29 cellular contexts compared by ENCODE assay signal in genomic region chr2:104090407-104090806, GRCh38.
"Had no signal": no experiment of that assay in that cellular context is flagged by ENCODE, and none has a peak within 500 bp of the region (broad histone marks: within the 10 kb centered on the region; RNA-seq: fewer than 3 reads in every experiment).

No MANE protein-coding gene starts in this region.

- H3K4me1 Mint-ChIP-seq: stimulated activated effector memory CD8-positive, alpha-beta T cell treated with anti-CD3 and anti-CD28 coated beads, Interleukin-12 subunit alpha, Interleukin-12 subunit beta, amount 100 ng/mL, for 72 hours; stimulated activated memory B cell treated with anti-CD40 and anti-IgM and Interleukin-4, amounts not matched to agents 10 μg/mL and 1 μg/mL and 100 μg/mL, for 72 hours; stimulated activated naive B cell treated with anti-CD40 and anti-IgM and Interleukin-4, amounts not matched to agents 10 μg/mL and 1 μg/mL and 100 μg/mL, for 72 hours; stimulated activated naive CD8-positive, alpha-beta T cell treated with anti-CD3 and anti-CD28 coated beads, Interleukin-15, amount 100 ng/mL, for 72 hours had no signal

- H3K36me3 Mint-ChIP-seq: stimulated activated effector memory CD8-positive, alpha-beta T cell treated with anti-CD3 and anti-CD28 coated beads, Interleukin-12 subunit alpha, Interleukin-12 subunit beta, amount 100 ng/mL, for 72 hours; stimulated activated memory B cell treated with anti-CD40 and anti-IgM and Interleukin-4, amounts not matched to agents 10 μg/mL and 1 μg/mL and 100 μg/mL, for 72 hours; stimulated activated naive B cell treated with anti-CD40 and anti-IgM and Interleukin-4, amounts not matched to agents 10 μg/mL and 1 μg/mL and 100 μg/mL, for 72 hours; type B pancreatic cell had no signal

- H3K9me3 ChIP-seq: suprapubic skin, testis, thoracic aorta, thyroid gland, tibial artery, transverse colon, upper lobe of left lung, upper lobe of right lung, uterus, vagina had no signal

- ATAC-seq: stimulated activated effector memory CD8-positive, alpha-beta T cell treated with anti-CD3 and anti-CD28 coated beads, Interleukin-12 subunit alpha, Interleukin-12 subunit beta, amount 100 ng/mL, for 72 hours; stimulated activated memory B cell treated with anti-CD40 and anti-IgM and Interleukin-4, amounts not matched to agents 10 μg/mL and 1 μg/mL and 100 μg/mL, for 72 hours; stimulated activated naive B cell treated with anti-CD40 and anti-IgM and Interleukin-4, amounts not matched to agents 10 μg/mL and 1 μg/mL and 100 μg/mL, for 72 hours; stimulated activated naive CD8-positive, alpha-beta T cell treated with anti-CD3 and anti-CD28 coated beads, Interleukin-15, amount 100 ng/mL, for 72 hours; stimulated activated naive CD8-positive, alpha-beta T cell treated with anti-CD3 and anti-CD28 coated beads, Interleukin-15, Interleukin-2, amounts not matched to agents 100 U/mL and 50 U/mL, for 24 hours; upper lobe of right lung had no signal

- H3K27ac ChIP-seq: stomach, suprapubic skin, testis, thoracic aorta, thyroid gland, tibial artery, tibial nerve, transverse colon, upper lobe of left lung, upper lobe of right lung, uterus, vagina had no signal

- H3K4me3 Mint-ChIP-seq: stimulated activated effector memory CD8-positive, alpha-beta T cell treated with anti-CD3 and anti-CD28 coated beads, Interleukin-12 subunit alpha, Interleukin-12 subunit beta, amount 100 ng/mL, for 72 hours; stimulated activated memory B cell treated with anti-CD40 and anti-IgM and Interleukin-4, amounts not matched to agents 10 μg/mL and 1 μg/mL and 100 μg/mL, for 72 hours; stimulated activated naive B cell treated with anti-CD40 and anti-IgM and Interleukin-4, amounts not matched to agents 10 μg/mL and 1 μg/mL and 100 μg/mL, for 72 hours; stimulated activated naive CD8-positive, alpha-beta T cell treated with anti-CD3 and anti-CD28 coated beads, Interleukin-15, amount 100 ng/mL, for 72 hours; stimulated activated naive CD8-positive, alpha-beta T cell treated with anti-CD3 and anti-CD28 coated beads, Interleukin-15, Interleukin-2, amounts not matched to agents 100 ng/mL and 50 ng/mL, for 24 hours; type B pancreatic cell had no signal

- FAIRE-seq: urothelium cell line had no signal

- H3K27me3 Mint-ChIP-seq: stimulated activated memory B cell treated with anti-CD40 and anti-IgM and Interleukin-4, amounts not matched to agents 10 μg/mL and 1 μg/mL and 100 μg/mL, for 72 hours; stimulated activated naive B cell treated with anti-CD40 and anti-IgM and Interleukin-4, amounts not matched to agents 10 μg/mL and 1 μg/mL and 100 μg/mL, for 72 hours; stimulated activated naive CD8-positive, alpha-beta T cell treated with anti-CD3 and anti-CD28 coated beads, Interleukin-15, amount 100 ng/mL, for 72 hours; stimulated activated naive CD8-positive, alpha-beta T cell treated with anti-CD3 and anti-CD28 coated beads, Interleukin-15, Interleukin-2, amounts not matched to agents 100 ng/mL and 50 ng/mL, for 24 hours; type B pancreatic cell had no signal

- H3K27me3 ChIP-seq: stomach, suprapubic skin, testis, thyroid gland, tibial artery, tibial nerve, transverse colon, upper lobe of left lung, upper lobe of right lung, uterus, vagina had no signal

- H3K27ac Mint-ChIP-seq: stimulated activated effector memory CD8-positive, alpha-beta T cell treated with anti-CD3 and anti-CD28 coated beads, Interleukin-12 subunit alpha, Interleukin-12 subunit beta, amount 100 ng/mL, for 72 hours; stimulated activated memory B cell treated with anti-CD40 and anti-IgM and Interleukin-4, amounts not matched to agents 10 μg/mL and 1 μg/mL and 100 μg/mL, for 72 hours; stimulated activated naive B cell treated with anti-CD40 and anti-IgM and Interleukin-4, amounts not matched to agents 10 μg/mL and 1 μg/mL and 100 μg/mL, for 72 hours; stimulated activated naive CD8-positive, alpha-beta T cell treated with anti-CD3 and anti-CD28 coated beads, Interleukin-15, amount 100 ng/mL, for 72 hours; stimulated activated naive CD8-positive, alpha-beta T cell treated with anti-CD3 and anti-CD28 coated beads, Interleukin-15, Interleukin-2, amounts not matched to agents 100 ng/mL and 50 ng/mL, for 24 hours; type B pancreatic cell had no signal

- H3K36me3 ChIP-seq: stomach, suprapubic skin, thoracic aorta, thyroid gland, tibial artery, tibial nerve, transverse colon, upper lobe of left lung, upper lobe of right lung, uterus, vagina had no signal

- H3K4me3 ChIP-seq: stomach, suprapubic skin, testis, thoracic aorta, thyroid gland, tibial artery, tibial nerve, transverse colon, upper lobe of left lung, upper lobe of right lung, uterus, vagina had no signal

- DNase-seq: stimulated activated CD4-positive, alpha-beta T cell treated with anti-CD3 and anti-CD28 coated beads, Interleukin-2, amount 100 ng/mL, for 48 hours; stimulated activated CD4-positive, alpha-beta T cell treated with anti-CD3 and anti-CD28 coated beads, Interleukin-4, amount 100 ng/mL, for 1 hour; stimulated activated CD4-positive, alpha-beta T cell treated with anti-CD3 and anti-CD28 coated beads, Interleukin-4, amount 100 ng/mL, for 24 hours; stimulated activated CD4-positive, alpha-beta T cell treated with anti-CD3 and anti-CD28 coated beads, Interleukin-4, amount 100 ng/mL, for 4 hours; stimulated activated CD8-positive, alpha-beta memory T cell treated with anti-CD3 and anti-CD28 coated beads, Interleukin-4, amount 100 ng/mL, for 48 hours; stimulated activated naive B cell treated with anti-CD40 and anti-IgM and Interleukin-4, amounts not matched to agents 10 μg/mL and 1 μg/mL and 100 μg/mL, for 72 hours; stimulated activated naive CD4-positive, alpha-beta T cell; stimulated activated naive CD4-positive, alpha-beta T cell treated with Interleukin-2 at 50 U/mL for 16 hours; stimulated activated naive CD8-positive, alpha-beta T cell treated with anti-CD3 and anti-CD28 coated beads, Interleukin-15, amount 100 ng/mL, for 72 hours; stimulated activated naive CD8-positive, alpha-beta T cell treated with anti-CD3 and anti-CD28 coated beads, Interleukin-15, Interleukin-2, amounts not matched to agents 100 U/mL and 50 U/mL, for 24 hours; stomach; substantia nigra; testis; thyroid gland; tibial artery; transverse colon; trophoblast cell; upper lobe of left lung; upper lobe of right lung; uterus had no signal

- H3K9me3 Mint-ChIP-seq: type B pancreatic cell had no signal
